1 cellular context compared by ENCODE assay signal in genomic region chr12:75690556-75690955, GRCh38.
TF ChIP-seq lines count a peak whose summit lies in the region.

No MANE protein-coding gene starts in this region.

TF ChIP-seq in SK-N-SH treated with all-trans-retinoic acid at 6 μM for 48 hours, 23 proteins besides CTCF, POLR2A, EP300 and RAD21 (continued from another document):
- TF ChIP-seq CSRNP3 (CRISPR knock-in tag; IDR thresholded peaks at IDR 0.05) (no peak), ZNF70 (CRISPR knock-in tag; IDR thresholded peaks at IDR 0.05) (no peak), TCF4 (CRISPR knock-in tag; IDR thresholded peaks at IDR 0.05; ENCODE audit: borderline replicate concordance) (no peak), BACH2 (CRISPR knock-in tag; IDR thresholded peaks at IDR 0.05; ENCODE audit: borderline replicate concordance) (no peak), PATZ1 (CRISPR knock-in tag; IDR thresholded peaks at IDR 0.05; ENCODE audit: borderline replicate concordance) (no peak)
